Comparison of ENCODE assay signal across 1 cellular context in genomic region chr20:63216041-63216848, GRCh38.
TF ChIP-seq lines count a peak whose summit lies in the region.

YTHDF1 (minus strand) TSS chr20:63216131; CDS start chr20:63215892, 239 bp downstream.

TF ChIP-seq in HepG2, 621 proteins besides CTCF, POLR2A, EP300 and RAD21 (continued from another document and continues in another):
- TF ChIP-seq SAFB2 (CRISPR knock-in tag; IDR thresholded peaks at IDR 0.05; ENCODE audit: borderline replicate concordance, low read depth) (peak; percentile 79; the same call in 1 of the 2 replicates), UBTF (CRISPR knock-in tag; IDR thresholded peaks at IDR 0.05) (peak; percentile 85), ZNF235 (CRISPR knock-in tag; IDR thresholded peaks at IDR 0.05; ENCODE audit: borderline replicate concordance) (peak; percentile 96), ZNF33B (CRISPR knock-in tag; IDR thresholded peaks at IDR 0.05) (no peak; the same call in none of the 2 replicates), NR2F2 (IDR thresholded peaks at IDR 0.05; ENCODE audit: borderline replicate concordance, low read depth) (peak; percentile 54; the same call in 1 of the 2 replicates), GPBP1L1 (CRISPR knock-in tag; IDR thresholded peaks at IDR 0.05) (no peak), MEIS1 (CRISPR knock-in tag; IDR thresholded peaks at IDR 0.05; ENCODE audit: borderline replicate concordance) (peak; percentile 98), TFE3 (CRISPR knock-in tag; IDR thresholded peaks at IDR 0.05) (peak; percentile 97), ZNF10 (CRISPR knock-in tag; IDR thresholded peaks at IDR 0.05; ENCODE audit: borderline replicate concordance, low read depth) (no peak), SRY (CRISPR knock-in tag; IDR thresholded peaks at IDR 0.05) (peak; percentile 86), ZNF720 (CRISPR knock-in tag; IDR thresholded peaks at IDR 0.05) (no peak), DMTF1 (CRISPR knock-in tag; IDR thresholded peaks at IDR 0.05) (no peak; the same call in 1 of the 2 replicates), ETV5 (CRISPR knock-in tag; IDR thresholded peaks at IDR 0.05; ENCODE audit: borderline replicate concordance) (peak; percentile 85; the same call in 1 of the 2 replicates), HOXA3 (CRISPR knock-in tag; IDR thresholded peaks at IDR 0.05) (peak; percentile 95), NR2C2 (CRISPR knock-in tag; IDR thresholded peaks at IDR 0.05; ENCODE audit: borderline replicate concordance) (peak; percentile 76; the same call in 1 of the 2 replicates), ZNF230 (CRISPR knock-in tag; IDR thresholded peaks at IDR 0.05) (peak; percentile 98), PAXIP1 (CRISPR knock-in tag; conservative IDR thresholded peaks at IDR 0.05) (peak; percentile 73), ZFP41 (CRISPR knock-in tag; IDR thresholded peaks at IDR 0.05; ENCODE audit: borderline replicate concordance) (peak; percentile 91), ZNF563 (CRISPR knock-in tag; IDR thresholded peaks at IDR 0.05) (peak; percentile 96), NFAT5 (CRISPR knock-in tag; IDR thresholded peaks at IDR 0.05) (peak; percentile 94; the same call in 1 of the 2 replicates), SNAPC4 (CRISPR knock-in tag; IDR thresholded peaks at IDR 0.05) (peak; percentile 90), ZNF740 (CRISPR knock-in tag; IDR thresholded peaks at IDR 0.05) (no peak; the same call in 1 of the 2 replicates), ZNF598 (CRISPR knock-in tag; IDR thresholded peaks at IDR 0.05; ENCODE audit: borderline replicate concordance) (peak; percentile 93), MIER2 (CRISPR knock-in tag; IDR thresholded peaks at IDR 0.05) (no peak), ZBTB33 (CRISPR knock-in tag; IDR thresholded peaks at IDR 0.05) (peak; percentile 12; the same call in 1 of the 2 replicates), RAD51 (IDR thresholded peaks at IDR 0.05; ENCODE audit: borderline replicate concordance) (peak; percentile 90), ZNF317 (CRISPR knock-in tag; IDR thresholded peaks at IDR 0.05) (peak; percentile 77)
